Comparison of ENCODE assay signal across 15 cellular contexts in genomic region chrX:81259714-81260395, GRCh38. TPM values are rescaled to one million over a fixed set of nuclear protein-coding genes. Genes with fewer than 3 reads are reported as not detected.
A peak's percentile ranks its signal among the peaks of the same experiment; 100 is the strongest.
DNase-seq lines count a peak whose midpoint lies in the region; ATAC-seq and TF ChIP-seq lines count a peak whose summit lies in the region.
"Had no signal": no experiment of that assay in that cellular context is flagged by ENCODE, and none has a peak within 500 bp of the region (broad histone marks: within the 10 kb centered on the region; RNA-seq: fewer than 3 reads in every experiment).

No MANE protein-coding gene starts in this region.

- in situ Hi-C loops in KBM-7 (cut with MboI; ENCODE audit: low pct_unique_long_range_greater_than_20kb, low sequenced_read_pairs): no loop called here

- ATAC-seq in esophagus mucosa: peak; percentile 58
- ATAC-seq: Right ventricle myocardium inferior had no signal

- DNase-seq in AG20443 (ENCODE audit: low spot score) (peak; percentile 6), KBM-7 (peak; percentile 8), osteoblast (ENCODE audit: insufficient read length, low spot score, missing footprints) (no peak), NCI-H1105 (lab: John Stamatoyannopoulos, UW) (no peak), RPMI8226 (no peak), DMS53 (lab: John Stamatoyannopoulos, UW) (no peak), pons (ENCODE audit: low spot score) (no peak)
- DNase-seq: activated T-cell treated with anti-CD3 and anti-CD28 coated beads for 4 hours, aorta, NCI-H1092, nephron progenitor cell had no signal

- H3K4me2 ChIP-seq in osteoblast (ENCODE audit: insufficient read depth, low read length): peak overlapping the region; percentile 46
- H3K4me2 ChIP-seq: BLaER1 had no signal

- peak overlapping the region; percentile 14 for H3K4me3 ChIP-seq in osteoblast (ENCODE audit: insufficient read depth, low read length)
- H3K4me3 ChIP-seq: BLaER1 had no signal

- H3K9me3 ChIP-seq in osteoblast (ENCODE audit: low read depth, low read length): no peaks in the 10 kb centered on the region
- H3K9me3 ChIP-seq: BLaER1 had no signal

- no peaks in the 10 kb centered on the region for H4K20me1 ChIP-seq in osteoblast (ENCODE audit: insufficient read depth, low read length)

- no peak for TF ChIP-seq CTCF in osteoblast (IDR thresholded peaks at IDR 0.05; ENCODE audit: extremely low read depth, low read depth, low read length)

- H3K27ac ChIP-seq in osteoblast (ENCODE audit: low read depth, low read length): peak overlapping the region; percentile 51
- H3K27ac ChIP-seq: BLaER1, VCaP had no signal

- H3K36me3 ChIP-seq in osteoblast (ENCODE audit: insufficient read depth, low read length): no peaks in the 10 kb centered on the region
- H3K36me3 ChIP-seq: BLaER1 had no signal

- no peaks in the 10 kb centered on the region for H3K27me3 ChIP-seq in osteoblast (ENCODE audit: insufficient read depth, low read length)

- H2AFZ ChIP-seq in osteoblast (ENCODE audit: low read length): no peak overlapping the region

- H3K4me1 ChIP-seq in osteoblast (ENCODE audit: insufficient read depth, low read length): peaks cover 29% of the 10 kb centered on the region
- H3K4me1 ChIP-seq: BLaER1 had no signal

- H3K79me2 ChIP-seq in osteoblast (ENCODE audit: insufficient read depth, low read length): peaks cover 3% of the 10 kb centered on the region

RNA-seq across cellular contexts. Expression of gene SH3BGRL, which starts 58.0 kb away (rescaled TPM):
- total RNA-seq in esophagus mucosa (37.8 TPM), osteoblast (94.1 and 97.2 TPM in 2 replicates)

RNA-seq across cellular contexts. Expression of gene HMGN5, which starts 58.1 kb away (rescaled TPM):
- total RNA-seq in esophagus mucosa: 3.7 TPM
- 0.88 and 1.8 TPM in 2 replicates for total RNA-seq in osteoblast

Comparison
In these comparisons a context has a peak if more than half of its experiments do, and no peak if none do; other contexts are left out.
1. DNase-seq: peak in AG20443 (single experiment) and KBM-7 (single experiment); none in osteoblast (single experiment), NCI-H1105 (single experiment), RPMI8226 (single experiment), DMS53 (single experiment) and pons (single experiment).